In genomic region chr2:173235947-173236803, GRCh38 we compare ENCODE assay signal across 24 cellular contexts.
"Had no signal": no experiment of that assay in that cellular context is flagged by ENCODE, and none has a peak within 500 bp of the region (broad histone marks: within the 10 kb centered on the region; RNA-seq: fewer than 3 reads in every experiment).

No MANE protein-coding gene starts in this region.

- H3K4me1 ChIP-seq: testis, uterus had no signal

- H3K9me3 ChIP-seq: body of pancreas, lower lobe of right lung, testis, uterus had no signal

- H3K9me3 Mint-ChIP-seq: activated CD4-positive, alpha-beta T cell treated with anti-CD3 and anti-CD28 coated beads, Interleukin-2, amount 10 ng/mL, durations not matched to agents 7 days and 5 days; activated CD8-positive, alpha-beta T cell treated with anti-CD3 and anti-CD28 coated beads for 36 hours; activated naive CD8-positive, alpha-beta T cell treated with anti-CD3 and anti-CD28 coated beads, Interleukin-2, amount 50 U/mL, for 24 hours; naive B cell; neural crest cell had no signal

- DNase-seq: activated CD4-positive, alpha-beta T cell treated with anti-CD3 and anti-CD28 coated beads, Interleukin-2, amount 10 ng/mL, durations not matched to agents 7 days and 5 days; activated CD4-positive, CD25-positive, alpha-beta regulatory T cell treated with anti-CD3 and anti-CD28 coated beads, Interleukin-2, amount 50 U/mL, for 72 hours; activated CD8-positive, alpha-beta memory T cell treated with anti-CD3 and anti-CD28 coated beads, Interleukin-2, amount 10 ng/mL, durations not matched to agents 7 days and 5 days; activated CD8-positive, alpha-beta T cell treated with anti-CD3 and anti-CD28 coated beads for 36 hours; activated effector memory CD4-positive, alpha-beta T cell treated with anti-CD3 and anti-CD28 coated beads, Interleukin-2, amount 50 U/mL, for 16 hours; activated naive CD4-positive, alpha-beta T cell treated with anti-CD3 and anti-CD28 coated beads, Interleukin-2, amount 50 U/mL, for 16 hours; activated naive CD8-positive, alpha-beta T cell treated with anti-CD3 and anti-CD28 coated beads, Interleukin-2, amount 50 U/mL, for 24 hours; activated T-cell treated with anti-CD3 and anti-CD28 coated beads for 4 hours; body of pancreas; erythroblast; foreskin fibroblast; kidney; lower lobe of right lung; naive B cell; retina; stimulated activated CD4-positive, alpha-beta T cell treated with anti-CD3 and anti-CD28 coated beads, Interleukin-2, amount 100 ng/mL, for 48 hours; stimulated activated CD8-positive, alpha-beta memory T cell treated with anti-CD3 and anti-CD28 coated beads, Interleukin-4, amount 100 ng/mL, for 48 hours; stimulated activated naive CD4-positive, alpha-beta T cell; T-helper 17 cell; testis; trophoblast cell; uterus had no signal

- H3K4me1 Mint-ChIP-seq: naive B cell, T-helper 17 cell had no signal

- H3K4me3 Mint-ChIP-seq: activated CD4-positive, alpha-beta T cell treated with anti-CD3 and anti-CD28 coated beads, Interleukin-2, amount 10 ng/mL, durations not matched to agents 7 days and 5 days; activated CD8-positive, alpha-beta memory T cell treated with anti-CD3 and anti-CD28 coated beads, Interleukin-2, amount 10 ng/mL, durations not matched to agents 7 days and 5 days; activated CD8-positive, alpha-beta T cell treated with anti-CD3 and anti-CD28 coated beads for 36 hours; activated naive CD8-positive, alpha-beta T cell treated with anti-CD3 and anti-CD28 coated beads, Interleukin-2, amount 50 U/mL, for 24 hours; naive B cell; neural crest cell; T-helper 17 cell had no signal

- H3K36me3 ChIP-seq: uterus had no signal

- H3K27ac Mint-ChIP-seq: activated CD4-positive, alpha-beta T cell treated with anti-CD3 and anti-CD28 coated beads, Interleukin-2, amount 10 ng/mL, durations not matched to agents 7 days and 5 days; activated CD8-positive, alpha-beta memory T cell treated with anti-CD3 and anti-CD28 coated beads, Interleukin-2, amount 10 ng/mL, durations not matched to agents 7 days and 5 days; activated CD8-positive, alpha-beta T cell treated with anti-CD3 and anti-CD28 coated beads for 36 hours; activated naive CD8-positive, alpha-beta T cell treated with anti-CD3 and anti-CD28 coated beads, Interleukin-2, amount 50 U/mL, for 24 hours; T-helper 17 cell had no signal

- ATAC-seq: activated CD8-positive, alpha-beta memory T cell treated with anti-CD3 and anti-CD28 coated beads, Interleukin-2, amount 10 ng/mL, durations not matched to agents 7 days and 5 days; activated CD8-positive, alpha-beta T cell treated with anti-CD3 and anti-CD28 coated beads for 36 hours; activated naive CD8-positive, alpha-beta T cell treated with anti-CD3 and anti-CD28 coated beads, Interleukin-2, amount 50 U/mL, for 24 hours; body of pancreas; left lobe of liver; lower lobe of right lung; T-helper 17 cell had no signal

- H3K27me3 Mint-ChIP-seq: activated CD4-positive, alpha-beta T cell treated with anti-CD3 and anti-CD28 coated beads, Interleukin-2, amount 10 ng/mL, durations not matched to agents 7 days and 5 days; activated CD8-positive, alpha-beta T cell treated with anti-CD3 and anti-CD28 coated beads for 36 hours; activated naive CD8-positive, alpha-beta T cell treated with anti-CD3 and anti-CD28 coated beads, Interleukin-2, amount 50 U/mL, for 24 hours; naive B cell; T-helper 17 cell had no signal

- H3K27me3 ChIP-seq: body of pancreas, testis, uterus had no signal

- H3K27ac ChIP-seq: body of pancreas, lower lobe of right lung, testis, uterus had no signal

- H3K36me3 Mint-ChIP-seq: naive B cell had no signal

- H3K4me3 ChIP-seq: body of pancreas, lower lobe of right lung, testis, uterus had no signal
